Comparison of ENCODE assay signal across 8 cellular contexts in genomic region chr15:57138260-57138895, GRCh38.
DNase-seq lines count a peak whose midpoint lies in the region; ATAC-seq, FAIRE-seq and TF ChIP-seq lines count a peak whose summit lies in the region.

No MANE protein-coding gene starts in this region.

- H3K36me3 Mint-ChIP-seq in Caco-2 (ENCODE audit: insufficient read depth, unreplicated experiment), result no peaks in the 10 kb centered on the region

- intact Hi-C loops in Caco-2 (cut with micrococcal nuclease; ENCODE audit: unreplicated experiment) (loop anchor here (1.0 to 10.0 kb wide), 5 partner anchors 32 to 644 kb away; partner anchors contain the start of gene TCF12), pancreas (cut with DNase I) (no loop called here)

- H3K27me3 ChIP-seq in Caco-2 (replicated peaks; ENCODE audit: control insufficient read depth, insufficient read depth, low read length) (no peaks in the 10 kb centered on the region), pancreas (no peaks in the 10 kb centered on the region)

- FAIRE-seq in pancreas (lab: Jason Lieb, UNC), result peak; percentile 32

- no peak overlapping the region for H3K27ac Mint-ChIP-seq in Caco-2 (ENCODE audit: unreplicated experiment)

- H3K27ac ChIP-seq in pancreas, result no peak overlapping the region

- POLR2A ChIA-PET in Caco-2 (lab: Charles Lee), result interaction anchor here (0.7 kb wide), 1 partner anchor 220 kb away, joined by 3 read pairs; no protein-coding TSS in a partner anchor

- H3K9me3 ChIP-seq in Caco-2 (no peaks in the 10 kb centered on the region), pancreas (no peaks in the 10 kb centered on the region)

- in situ Hi-C loops in SK-MEL-5 (cut with HindIII; ENCODE audit: low pct_unique_long_range_greater_than_20kb, low sequenced_read_pairs), result no loop called here

- 58 to 59% methylated on average over 4 of the region's 4 CpGs for WGBS in pancreas, 2 donors

- H3K4me3 ChIP-seq in Caco-2 (ENCODE audit: low read depth, low read length) (no peak overlapping the region), fibroblast of the aortic adventitia (ENCODE audit: low read depth, low read length) (no peak overlapping the region), pancreas (no peak overlapping the region)

- no peaks in the 10 kb centered on the region for H3K27me3 Mint-ChIP-seq in Caco-2 (ENCODE audit: insufficient read depth, unreplicated experiment)

- ATAC-seq in pancreas, result peak; percentile 46 to 78 (median 70)

- peak; percentile 84 to 87 for TF ChIP-seq CTCF in Caco-2 (IDR thresholded peaks at IDR 0.05; ENCODE audit: insufficient read depth in 1 of 2, low read depth in 1 of 2, low read length in 1 of 2, severe bottlenecking in 1 of 2, unreplicated experiment in 1 of 2)
- peak; percentile 95 for TF ChIP-seq CTCF in fibroblast of the aortic adventitia (IDR thresholded peaks at IDR 0.05; ENCODE audit: insufficient read depth, low read length)
- TF ChIP-seq CTCF in pancreas (IDR thresholded peaks at IDR 0.05), result peak; percentile 29 to 66 (median 52)

- no peaks in the 10 kb centered on the region for H3K9me3 Mint-ChIP-seq in Caco-2 (ENCODE audit: unreplicated experiment)

- no TSS peak for BruUV-seq in Caco-2 (replicated peaks; lab: Mats Ljungman, UMichigan)

- H3K36me3 ChIP-seq in Caco-2 (ENCODE audit: control insufficient read depth, insufficient read depth, low read length), result no peaks in the 10 kb centered on the region
- no peaks in the 10 kb centered on the region for H3K36me3 ChIP-seq in pancreas

- peak; percentile 60 to 72 for DNase-seq in Caco-2
- DNase-seq in HT-29 (ENCODE audit: low spot score), result peak; percentile 79
- peak; percentile 82 for DNase-seq in SK-MEL-5 (ENCODE audit: low read depth, low spot score)
- DNase-seq in fibroblast of the aortic adventitia (ENCODE audit: low read depth), result peak; percentile 90
- peak in 1 of 6 donors; percentile 13 for DNase-seq in pancreas
- DNase-seq in activated naive CD4-positive, alpha-beta T cell (lab: John Stamatoyannopoulos, UW), result no peak
- no peak for DNase-seq in activated CD4-positive, CD25-positive, alpha-beta regulatory T cell (lab: John Stamatoyannopoulos, UW)
- DNase-seq in GOT3 (lab: John Stamatoyannopoulos, UW), result no peak

- CTCF ChIA-PET in Caco-2 (lab: Charles Lee), result interaction anchor here (0.7 to 1.2 kb wide), 5 partner anchors 8 to 251 kb away, joined by 3 to 5 read pairs (median 3); no protein-coding TSS in a partner anchor

- H3K4me3 Mint-ChIP-seq in Caco-2 (ENCODE audit: unreplicated experiment), result no peak overlapping the region

- H3K4me1 ChIP-seq in Caco-2, result no peaks in the 10 kb centered on the region
- H3K4me1 ChIP-seq in pancreas, result peaks cover 4 to 8% (median 4%) of the 10 kb centered on the region in 3 donors

- peaks cover 2% of the 10 kb centered on the region for H3K4me1 Mint-ChIP-seq in Caco-2 (ENCODE audit: low read depth, unreplicated experiment)

Comparison
In these comparisons a context has a peak if more than half of its experiments do, and no peak if none do; other contexts are left out.
1. DNase-seq: peak in Caco-2 (2 of 2), HT-29 (single experiment), SK-MEL-5 (single experiment) and fibroblast of the aortic adventitia (single experiment); none in activated naive CD4-positive, alpha-beta T cell (0 of 4), activated CD4-positive, CD25-positive, alpha-beta regulatory T cell (0 of 4) and GOT3 (single experiment).
2. Peak in every context shown above with its lines, with median percentiles within 50 percentile points of each other: CTCF ChIP-seq.